In the genomic region with DNA sequence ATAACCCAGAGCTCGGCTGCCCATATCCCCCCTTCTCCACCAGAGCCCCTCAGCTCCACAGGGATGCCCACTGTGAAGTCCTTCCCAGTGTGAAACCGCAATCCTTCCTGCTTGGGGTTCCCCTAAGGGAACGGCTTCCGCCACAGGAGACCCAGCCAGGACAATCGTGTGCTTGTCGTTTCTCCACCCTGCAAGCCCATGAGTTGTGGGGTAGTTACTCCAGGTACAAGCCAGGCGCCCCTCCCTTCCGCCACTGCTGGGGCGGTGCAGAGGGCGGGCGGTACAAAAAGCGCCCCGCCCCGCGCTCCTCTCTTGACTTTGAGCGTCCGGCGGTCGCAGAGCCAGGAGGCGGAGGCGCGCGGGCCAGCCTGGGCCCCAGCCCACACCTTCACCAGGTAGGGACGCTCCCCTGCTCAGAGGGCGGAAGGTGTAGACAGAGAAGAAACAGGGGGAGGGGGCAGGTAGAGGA, we compare ENCODE assay signal across 1 cellular context.
TF ChIP-seq lines count a peak whose summit lies in the region.

A gene with protein sequence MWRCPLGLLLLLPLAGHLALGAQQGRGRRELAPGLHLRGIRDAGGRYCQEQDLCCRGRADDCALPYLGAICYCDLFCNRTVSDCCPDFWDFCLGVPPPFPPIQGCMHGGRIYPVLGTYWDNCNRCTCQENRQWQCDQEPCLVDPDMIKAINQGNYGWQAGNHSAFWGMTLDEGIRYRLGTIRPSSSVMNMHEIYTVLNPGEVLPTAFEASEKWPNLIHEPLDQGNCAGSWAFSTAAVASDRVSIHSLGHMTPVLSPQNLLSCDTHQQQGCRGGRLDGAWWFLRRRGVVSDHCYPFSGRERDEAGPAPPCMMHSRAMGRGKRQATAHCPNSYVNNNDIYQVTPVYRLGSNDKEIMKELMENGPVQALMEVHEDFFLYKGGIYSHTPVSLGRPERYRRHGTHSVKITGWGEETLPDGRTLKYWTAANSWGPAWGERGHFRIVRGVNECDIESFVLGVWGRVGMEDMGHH (plus strand): TSS at position 315 of the 469 bp plus-strand sequence. CDS start 634 bp downstream, outside the sequence.

TF ChIP-seq in SK-N-SH, 30 proteins besides CTCF, POLR2A, EP300 and RAD21 (continued from another document):
- TF ChIP-seq TAF1 (IDR thresholded peaks at IDR 0.05; ENCODE audit: borderline replicate concordance, low read depth, low read length) (no peak), TCF12 (IDR thresholded peaks at IDR 0.05) (no peak), MEF2A (IDR thresholded peaks at IDR 0.05; ENCODE audit: borderline replicate concordance, low read depth) (no peak), RFX5 (IDR thresholded peaks at IDR 0.05; ENCODE audit: low read length) (no peak), GABPA (IDR thresholded peaks at IDR 0.05; ENCODE audit: low read depth) (no peak)
